Comparison of ENCODE assay signal across 8 cellular contexts in the genomic region with DNA sequence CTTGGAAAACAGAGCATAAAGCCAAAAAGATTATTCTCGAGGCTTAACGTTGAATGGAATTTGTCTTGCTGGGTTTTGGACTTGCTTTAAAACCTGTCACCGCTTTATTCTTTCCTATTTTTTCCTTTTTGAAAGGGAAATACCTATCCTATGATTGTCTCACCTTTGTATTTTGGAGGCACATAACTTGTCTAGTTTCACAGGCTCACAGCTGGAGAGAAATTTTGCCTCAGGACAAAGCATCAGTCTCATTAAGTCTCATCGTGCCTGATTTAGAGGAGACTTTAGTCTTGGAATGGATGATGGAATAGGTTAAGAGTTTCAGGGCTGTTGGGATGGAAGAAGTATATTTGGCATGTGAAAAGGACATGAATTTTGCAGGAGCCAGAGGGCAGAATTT.
"Had no signal": no experiment of that assay in that cellular context is flagged by ENCODE, and none has a peak within 500 bp of the region (broad histone marks: within the 10 kb centered on the region; RNA-seq: fewer than 3 reads in every experiment).

No MANE protein-coding gene starts in this region.

- FAIRE-seq: H1, H54, HTR-8/SVneo, K562 had no signal

- H3K4me3 ChIP-seq: GM23338, K562 had no signal

- H2AFZ ChIP-seq: GM23338 had no signal

- H3K4me1 Mint-ChIP-seq: GM23338, H9 had no signal

- DNase-seq: H9, HCEC 1CT, IMR-90 had no signal

- H3K4me3 Mint-ChIP-seq: GM23338, H9 had no signal

- H3K27ac Mint-ChIP-seq: GM23338, H9 had no signal

- ATAC-seq: GM23338, K562 had no signal

- H3K9me3 Mint-ChIP-seq: GM23338, H9 had no signal
